Comparison of ENCODE assay signal across 1 cellular context in the genomic region with DNA sequence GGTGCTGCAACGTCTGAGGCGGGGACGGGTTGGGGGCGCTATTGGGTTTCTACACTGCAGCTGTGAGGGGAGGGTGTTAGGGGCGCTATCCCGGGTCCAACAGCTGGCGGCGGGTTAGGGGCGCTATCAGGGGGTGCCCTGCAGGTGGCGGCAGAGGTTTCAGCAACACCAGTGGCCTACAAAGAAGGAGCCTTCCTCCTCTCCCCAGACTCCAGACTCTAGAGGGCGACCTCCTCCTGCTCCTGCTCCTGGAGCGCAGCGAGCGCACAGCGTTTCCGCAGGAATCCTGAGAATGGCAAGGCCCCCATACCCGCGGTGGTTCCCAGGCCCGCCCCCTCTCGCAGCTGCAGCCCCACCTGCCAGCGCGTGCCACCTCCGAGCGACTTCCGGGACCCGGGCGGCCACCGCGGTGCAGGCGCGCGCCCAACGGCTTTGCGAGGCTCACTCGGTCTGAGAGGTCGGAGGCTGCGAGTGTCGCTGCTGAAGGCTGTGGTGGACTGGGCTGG.
TF ChIP-seq lines count a peak whose summit lies in the region.
"Not testable (repeated sequence)": the region's sequence is repeated elsewhere in the genome, so short reads cannot be mapped to it uniquely, and the experiment has no call there.

No MANE protein-coding gene starts in this region.

TF ChIP-seq in HepG2, 621 proteins besides CTCF, POLR2A, EP300 and RAD21 (continued from another document and continues in another):
- TF ChIP-seq, protein P1, sequence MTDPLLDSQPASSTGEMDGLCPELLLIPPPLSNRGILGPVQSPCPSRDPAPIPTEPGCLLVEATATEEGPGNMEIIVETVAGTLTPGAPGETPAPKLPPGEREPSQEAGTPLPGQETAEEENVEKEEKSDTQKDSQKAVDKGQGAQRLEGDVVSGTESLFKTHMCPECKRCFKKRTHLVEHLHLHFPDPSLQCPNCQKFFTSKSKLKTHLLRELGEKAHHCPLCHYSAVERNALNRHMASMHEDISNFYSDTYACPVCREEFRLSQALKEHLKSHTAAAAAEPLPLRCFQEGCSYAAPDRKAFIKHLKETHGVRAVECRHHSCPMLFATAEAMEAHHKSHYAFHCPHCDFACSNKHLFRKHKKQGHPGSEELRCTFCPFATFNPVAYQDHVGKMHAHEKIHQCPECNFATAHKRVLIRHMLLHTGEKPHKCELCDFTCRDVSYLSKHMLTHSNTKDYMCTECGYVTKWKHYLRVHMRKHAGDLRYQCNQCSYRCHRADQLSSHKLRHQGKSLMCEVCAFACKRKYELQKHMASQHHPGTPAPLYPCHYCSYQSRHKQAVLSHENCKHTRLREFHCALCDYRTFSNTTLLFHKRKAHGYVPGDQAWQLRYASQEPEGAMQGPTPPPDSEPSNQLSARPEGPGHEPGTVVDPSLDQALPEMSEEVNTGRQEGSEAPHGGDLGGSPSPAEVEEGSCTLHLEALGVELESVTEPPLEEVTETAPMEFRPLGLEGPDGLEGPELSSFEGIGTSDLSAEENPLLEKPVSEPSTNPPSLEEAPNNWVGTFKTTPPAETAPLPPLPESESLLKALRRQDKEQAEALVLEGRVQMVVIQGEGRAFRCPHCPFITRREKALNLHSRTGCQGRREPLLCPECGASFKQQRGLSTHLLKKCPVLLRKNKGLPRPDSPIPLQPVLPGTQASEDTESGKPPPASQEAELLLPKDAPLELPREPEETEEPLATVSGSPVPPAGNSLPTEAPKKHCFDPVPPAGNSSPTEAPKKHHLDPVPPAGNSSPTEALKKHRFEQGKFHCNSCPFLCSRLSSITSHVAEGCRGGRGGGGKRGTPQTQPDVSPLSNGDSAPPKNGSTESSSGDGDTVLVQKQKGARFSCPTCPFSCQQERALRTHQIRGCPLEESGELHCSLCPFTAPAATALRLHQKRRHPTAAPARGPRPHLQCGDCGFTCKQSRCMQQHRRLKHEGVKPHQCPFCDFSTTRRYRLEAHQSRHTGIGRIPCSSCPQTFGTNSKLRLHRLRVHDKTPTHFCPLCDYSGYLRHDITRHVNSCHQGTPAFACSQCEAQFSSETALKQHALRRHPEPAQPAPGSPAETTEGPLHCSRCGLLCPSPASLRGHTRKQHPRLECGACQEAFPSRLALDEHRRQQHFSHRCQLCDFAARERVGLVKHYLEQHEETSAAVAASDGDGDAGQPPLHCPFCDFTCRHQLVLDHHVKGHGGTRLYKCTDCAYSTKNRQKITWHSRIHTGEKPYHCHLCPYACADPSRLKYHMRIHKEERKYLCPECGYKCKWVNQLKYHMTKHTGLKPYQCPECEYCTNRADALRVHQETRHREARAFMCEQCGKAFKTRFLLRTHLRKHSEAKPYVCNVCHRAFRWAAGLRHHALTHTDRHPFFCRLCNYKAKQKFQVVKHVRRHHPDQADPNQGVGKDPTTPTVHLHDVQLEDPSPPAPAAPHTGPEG (CRISPR knock-in tag; IDR thresholded peaks at IDR 0.05), result peak; percentile 81
- TF ChIP-seq, protein P2, sequence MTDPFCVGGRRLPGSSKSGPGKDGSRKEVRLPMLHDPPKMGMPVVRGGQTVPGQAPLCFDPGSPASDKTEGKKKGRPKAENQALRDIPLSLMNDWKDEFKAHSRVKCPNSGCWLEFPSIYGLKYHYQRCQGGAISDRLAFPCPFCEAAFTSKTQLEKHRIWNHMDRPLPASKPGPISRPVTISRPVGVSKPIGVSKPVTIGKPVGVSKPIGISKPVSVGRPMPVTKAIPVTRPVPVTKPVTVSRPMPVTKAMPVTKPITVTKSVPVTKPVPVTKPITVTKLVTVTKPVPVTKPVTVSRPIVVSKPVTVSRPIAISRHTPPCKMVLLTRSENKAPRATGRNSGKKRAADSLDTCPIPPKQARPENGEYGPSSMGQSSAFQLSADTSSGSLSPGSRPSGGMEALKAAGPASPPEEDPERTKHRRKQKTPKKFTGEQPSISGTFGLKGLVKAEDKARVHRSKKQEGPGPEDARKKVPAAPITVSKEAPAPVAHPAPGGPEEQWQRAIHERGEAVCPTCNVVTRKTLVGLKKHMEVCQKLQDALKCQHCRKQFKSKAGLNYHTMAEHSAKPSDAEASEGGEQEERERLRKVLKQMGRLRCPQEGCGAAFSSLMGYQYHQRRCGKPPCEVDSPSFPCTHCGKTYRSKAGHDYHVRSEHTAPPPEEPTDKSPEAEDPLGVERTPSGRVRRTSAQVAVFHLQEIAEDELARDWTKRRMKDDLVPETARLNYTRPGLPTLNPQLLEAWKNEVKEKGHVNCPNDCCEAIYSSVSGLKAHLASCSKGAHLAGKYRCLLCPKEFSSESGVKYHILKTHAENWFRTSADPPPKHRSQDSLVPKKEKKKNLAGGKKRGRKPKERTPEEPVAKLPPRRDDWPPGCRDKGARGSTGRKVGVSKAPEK (CRISPR knock-in tag; IDR thresholded peaks at IDR 0.05; ENCODE audit: borderline replicate concordance), result 0 out of 2 replicates have a peak, but pooled peaks have one; percentile 37
- TF ChIP-seq THAP11 (CRISPR knock-in tag; IDR thresholded peaks at IDR 0.05) (peak; percentile 57), RXRB (CRISPR knock-in tag; IDR thresholded peaks at IDR 0.05; ENCODE audit: borderline replicate concordance) (peak; percentile 29; the same call in 1 of the 2 replicates), HNF4A (CRISPR knock-in tag; IDR thresholded peaks at IDR 0.05) (0 out of 2 replicates have a peak, but pooled peaks have one; percentile 11), ZNF878 (CRISPR knock-in tag; IDR thresholded peaks at IDR 0.05) (peak; percentile 79), TMF1 (CRISPR knock-in tag; IDR thresholded peaks at IDR 0.05; ENCODE audit: low read depth) (peak; percentile 52; the same call in 1 of the 2 replicates), YEATS4 (CRISPR knock-in tag; IDR thresholded peaks at IDR 0.05; ENCODE audit: borderline replicate concordance) (0 out of 2 replicates have a peak, but pooled peaks have one; percentile 51), TP53 (CRISPR knock-in tag; conservative IDR thresholded peaks at IDR 0.05) (0 out of 2 replicates have a peak, but pooled peaks have one; percentile 21), NONO (CRISPR knock-in tag; conservative IDR thresholded peaks at IDR 0.05) (peak; percentile 68), ZKSCAN8 (CRISPR knock-in tag; IDR thresholded peaks at IDR 0.05; ENCODE audit: borderline replicate concordance) (0 out of 2 replicates have a peak, but pooled peaks have one; percentile 41), ZNF766 (CRISPR knock-in tag; IDR thresholded peaks at IDR 0.05; ENCODE audit: borderline replicate concordance) (0 out of 2 replicates have a peak, but pooled peaks have one; percentile 60), ZFP1 (CRISPR knock-in tag; IDR thresholded peaks at IDR 0.05) (0 out of 2 replicates have a peak, but pooled peaks have one; percentile 51), KMT2A (CRISPR knock-in tag; IDR thresholded peaks at IDR 0.05) (peak; percentile 46; the same call in 1 of the 2 replicates), ZNF335 (CRISPR knock-in tag; IDR thresholded peaks at IDR 0.05) (peak; percentile 43; the same call in 1 of the 2 replicates), GATAD2A (CRISPR knock-in tag; IDR thresholded peaks at IDR 0.05) (peak; percentile 53; the same call in 1 of the 2 replicates), HOXA7 (CRISPR knock-in tag; IDR thresholded peaks at IDR 0.05) (peak; percentile 55; the same call in 1 of the 2 replicates), HOXA9 (CRISPR knock-in tag; IDR thresholded peaks at IDR 0.05; ENCODE audit: borderline replicate concordance) (0 out of 2 replicates have a peak, but pooled peaks have one; percentile 39), KDM2A (CRISPR knock-in tag; IDR thresholded peaks at IDR 0.05; ENCODE audit: borderline replicate concordance, low read depth) (peak; percentile 80; the same call in 1 of the 2 replicates), SP1 (CRISPR knock-in tag; IDR thresholded peaks at IDR 0.05) (peak; percentile 50; the same call in 1 of the 2 replicates), ISX (CRISPR knock-in tag; conservative IDR thresholded peaks at IDR 0.05) (0 out of 2 replicates have a peak, but pooled peaks have one; percentile 25), MIER3 (CRISPR knock-in tag; IDR thresholded peaks at IDR 0.05; ENCODE audit: borderline replicate concordance) (0 out of 2 replicates have a peak, but pooled peaks have one; percentile 35)
- not testable (repeated sequence) for TF ChIP-seq NONO, SP1 (IDR thresholded peaks at IDR 0.05)
- TF ChIP-seq, protein P3, sequence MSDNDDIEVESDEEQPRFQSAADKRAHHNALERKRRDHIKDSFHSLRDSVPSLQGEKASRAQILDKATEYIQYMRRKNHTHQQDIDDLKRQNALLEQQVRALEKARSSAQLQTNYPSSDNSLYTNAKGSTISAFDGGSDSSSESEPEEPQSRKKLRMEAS (IDR thresholded peaks at IDR 0.05), result peak; percentile 58
- TF ChIP-seq, protein P4, sequence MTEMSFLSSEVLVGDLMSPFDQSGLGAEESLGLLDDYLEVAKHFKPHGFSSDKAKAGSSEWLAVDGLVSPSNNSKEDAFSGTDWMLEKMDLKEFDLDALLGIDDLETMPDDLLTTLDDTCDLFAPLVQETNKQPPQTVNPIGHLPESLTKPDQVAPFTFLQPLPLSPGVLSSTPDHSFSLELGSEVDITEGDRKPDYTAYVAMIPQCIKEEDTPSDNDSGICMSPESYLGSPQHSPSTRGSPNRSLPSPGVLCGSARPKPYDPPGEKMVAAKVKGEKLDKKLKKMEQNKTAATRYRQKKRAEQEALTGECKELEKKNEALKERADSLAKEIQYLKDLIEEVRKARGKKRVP (CRISPR knock-in tag; IDR thresholded peaks at IDR 0.05), result peak in 1 of 2 experiments; percentile 67; a peak in 1 of 4 replicates
- TF ChIP-seq, protein P5, sequence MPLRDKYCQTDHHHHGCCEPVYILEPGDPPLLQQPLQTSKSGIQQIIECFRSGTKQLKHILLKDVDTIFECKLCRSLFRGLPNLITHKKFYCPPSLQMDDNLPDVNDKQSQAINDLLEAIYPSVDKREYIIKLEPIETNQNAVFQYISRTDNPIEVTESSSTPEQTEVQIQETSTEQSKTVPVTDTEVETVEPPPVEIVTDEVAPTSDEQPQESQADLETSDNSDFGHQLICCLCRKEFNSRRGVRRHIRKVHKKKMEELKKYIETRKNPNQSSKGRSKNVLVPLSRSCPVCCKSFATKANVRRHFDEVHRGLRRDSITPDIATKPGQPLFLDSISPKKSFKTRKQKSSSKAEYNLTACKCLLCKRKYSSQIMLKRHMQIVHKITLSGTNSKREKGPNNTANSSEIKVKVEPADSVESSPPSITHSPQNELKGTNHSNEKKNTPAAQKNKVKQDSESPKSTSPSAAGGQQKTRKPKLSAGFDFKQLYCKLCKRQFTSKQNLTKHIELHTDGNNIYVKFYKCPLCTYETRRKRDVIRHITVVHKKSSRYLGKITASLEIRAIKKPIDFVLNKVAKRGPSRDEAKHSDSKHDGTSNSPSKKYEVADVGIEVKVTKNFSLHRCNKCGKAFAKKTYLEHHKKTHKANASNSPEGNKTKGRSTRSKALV (CRISPR knock-in tag; IDR thresholded peaks at IDR 0.05), result peak; percentile 57; the same call in 1 of the 2 replicates
- TF ChIP-seq, protein P6, sequence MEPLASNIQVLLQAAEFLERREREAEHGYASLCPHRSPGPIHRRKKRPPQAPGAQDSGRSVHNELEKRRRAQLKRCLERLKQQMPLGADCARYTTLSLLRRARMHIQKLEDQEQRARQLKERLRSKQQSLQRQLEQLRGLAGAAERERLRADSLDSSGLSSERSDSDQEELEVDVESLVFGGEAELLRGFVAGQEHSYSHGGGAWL (CRISPR knock-in tag; IDR thresholded peaks at IDR 0.05), result peak; percentile 75
- TF ChIP-seq, protein P7, sequence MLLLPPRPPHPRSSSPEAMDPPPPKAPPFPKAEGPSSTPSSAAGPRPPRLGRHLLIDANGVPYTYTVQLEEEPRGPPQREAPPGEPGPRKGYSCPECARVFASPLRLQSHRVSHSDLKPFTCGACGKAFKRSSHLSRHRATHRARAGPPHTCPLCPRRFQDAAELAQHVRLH (CRISPR knock-in tag; IDR thresholded peaks at IDR 0.05; ENCODE audit: borderline replicate concordance, low read depth), result peak; percentile 77; the same call in 1 of the 2 replicates
- TF ChIP-seq, protein P8, sequence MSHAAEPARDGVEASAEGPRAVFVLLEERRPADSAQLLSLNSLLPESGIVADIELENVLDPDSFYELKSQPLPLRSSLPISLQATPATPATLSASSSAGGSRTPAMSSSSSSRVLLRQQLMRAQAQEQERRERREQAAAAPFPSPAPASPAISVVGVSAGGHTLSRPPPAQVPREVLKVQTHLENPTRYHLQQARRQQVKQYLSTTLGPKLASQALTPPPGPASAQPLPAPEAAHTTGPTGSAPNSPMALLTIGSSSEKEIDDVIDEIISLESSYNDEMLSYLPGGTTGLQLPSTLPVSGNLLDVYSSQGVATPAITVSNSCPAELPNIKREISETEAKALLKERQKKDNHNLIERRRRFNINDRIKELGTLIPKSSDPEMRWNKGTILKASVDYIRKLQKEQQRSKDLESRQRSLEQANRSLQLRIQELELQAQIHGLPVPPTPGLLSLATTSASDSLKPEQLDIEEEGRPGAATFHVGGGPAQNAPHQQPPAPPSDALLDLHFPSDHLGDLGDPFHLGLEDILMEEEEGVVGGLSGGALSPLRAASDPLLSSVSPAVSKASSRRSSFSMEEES (CRISPR knock-in tag; IDR thresholded peaks at IDR 0.05), result peak; percentile 65; the same call in 1 of the 2 replicates
- TF ChIP-seq, protein P9, sequence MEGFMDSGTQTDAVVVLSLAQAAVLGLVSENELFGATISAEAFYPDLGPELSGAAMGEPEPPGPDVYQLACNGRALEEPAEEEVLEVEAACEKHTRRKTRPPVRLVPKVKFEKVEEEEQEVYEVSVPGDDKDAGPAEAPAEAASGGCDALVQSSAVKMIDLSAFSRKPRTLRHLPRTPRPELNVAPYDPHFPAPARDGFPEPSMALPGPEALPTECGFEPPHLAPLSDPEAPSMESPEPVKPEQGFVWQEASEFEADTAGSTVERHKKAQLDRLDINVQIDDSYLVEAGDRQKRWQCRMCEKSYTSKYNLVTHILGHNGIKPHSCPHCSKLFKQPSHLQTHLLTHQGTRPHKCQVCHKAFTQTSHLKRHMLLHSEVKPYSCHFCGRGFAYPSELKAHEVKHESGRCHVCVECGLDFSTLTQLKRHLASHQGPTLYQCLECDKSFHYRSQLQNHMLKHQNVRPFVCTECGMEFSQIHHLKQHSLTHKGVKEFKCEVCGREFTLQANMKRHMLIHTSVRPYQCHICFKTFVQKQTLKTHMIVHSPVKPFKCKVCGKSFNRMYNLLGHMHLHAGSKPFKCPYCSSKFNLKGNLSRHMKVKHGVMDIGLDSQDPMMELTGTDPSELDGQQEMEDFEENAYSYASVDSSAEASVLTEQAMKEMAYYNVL (CRISPR knock-in tag; IDR thresholded peaks at IDR 0.05; ENCODE audit: borderline replicate concordance), result peak; percentile 31; the same call in 1 of the 2 replicates
- TF ChIP-seq, protein P10, sequence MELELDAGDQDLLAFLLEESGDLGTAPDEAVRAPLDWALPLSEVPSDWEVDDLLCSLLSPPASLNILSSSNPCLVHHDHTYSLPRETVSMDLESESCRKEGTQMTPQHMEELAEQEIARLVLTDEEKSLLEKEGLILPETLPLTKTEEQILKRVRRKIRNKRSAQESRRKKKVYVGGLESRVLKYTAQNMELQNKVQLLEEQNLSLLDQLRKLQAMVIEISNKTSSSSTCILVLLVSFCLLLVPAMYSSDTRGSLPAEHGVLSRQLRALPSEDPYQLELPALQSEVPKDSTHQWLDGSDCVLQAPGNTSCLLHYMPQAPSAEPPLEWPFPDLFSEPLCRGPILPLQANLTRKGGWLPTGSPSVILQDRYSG (CRISPR knock-in tag; IDR thresholded peaks at IDR 0.05), result 0 out of 2 replicates have a peak, but pooled peaks have one; percentile 45
- TF ChIP-seq, protein P11, sequence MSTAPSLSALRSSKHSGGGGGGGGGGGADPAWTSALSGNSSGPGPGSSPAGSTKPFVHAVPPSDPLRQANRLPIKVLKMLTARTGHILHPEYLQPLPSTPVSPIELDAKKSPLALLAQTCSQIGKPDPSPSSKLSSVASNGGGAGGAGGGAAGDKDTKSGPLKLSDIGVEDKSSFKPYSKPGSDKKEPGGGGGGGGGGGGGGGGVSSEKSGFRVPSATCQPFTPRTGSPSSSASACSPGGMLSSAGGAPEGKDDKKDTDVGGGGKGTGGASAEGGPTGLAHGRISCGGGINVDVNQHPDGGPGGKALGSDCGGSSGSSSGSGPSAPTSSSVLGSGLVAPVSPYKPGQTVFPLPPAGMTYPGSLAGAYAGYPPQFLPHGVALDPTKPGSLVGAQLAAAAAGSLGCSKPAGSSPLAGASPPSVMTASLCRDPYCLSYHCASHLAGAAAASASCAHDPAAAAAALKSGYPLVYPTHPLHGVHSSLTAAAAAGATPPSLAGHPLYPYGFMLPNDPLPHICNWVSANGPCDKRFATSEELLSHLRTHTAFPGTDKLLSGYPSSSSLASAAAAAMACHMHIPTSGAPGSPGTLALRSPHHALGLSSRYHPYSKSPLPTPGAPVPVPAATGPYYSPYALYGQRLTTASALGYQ (CRISPR knock-in tag; IDR thresholded peaks at IDR 0.05), result peak; percentile 57; the same call in 1 of the 2 replicates
